33 cellular contexts compared by ENCODE assay signal in genomic region chr16:27195068-27195741, GRCh38. TPM values are rescaled to one million over a fixed set of nuclear protein-coding genes. Genes with fewer than 3 reads are reported as not detected.
DNase-seq lines count a peak whose midpoint lies in the region; ATAC-seq and TF ChIP-seq lines count a peak whose summit lies in the region.
"Had no signal": no experiment of that assay in that cellular context is flagged by ENCODE, and none has a peak within 500 bp of the region (broad histone marks: within the 10 kb centered on the region; RNA-seq: fewer than 3 reads in every experiment).

No MANE protein-coding gene starts in this region.

- no peaks in the 10 kb centered on the region for H3K27me3 Mint-ChIP-seq in activated naive CD8-positive, alpha-beta T cell
- no peaks in the 10 kb centered on the region for H3K27me3 Mint-ChIP-seq in activated naive CD8-positive, alpha-beta T cell treated with anti-CD3 and anti-CD28 coated beads, Interleukin-2, amount 50 U/mL, for 24 hours
- no peaks in the 10 kb centered on the region for H3K27me3 Mint-ChIP-seq in T-helper 17 cell
- H3K27me3 Mint-ChIP-seq: activated B cell treated with CpG ODN at 0.5 μM for 24 hours, B cell had no signal

- ATAC-seq in activated naive CD8-positive, alpha-beta T cell treated with anti-CD3 and anti-CD28 coated beads, Interleukin-2, amount 50 U/mL, for 24 hours = no peak
- ATAC-seq in T-helper 17 cell = no peak
- ATAC-seq in stimulated activated effector memory CD8-positive, alpha-beta T cell treated with anti-CD3 and anti-CD28 coated beads, Interleukin-12 subunit alpha, Interleukin-12 subunit beta, amount 100 ng/mL, for 72 hours = no peak
- ATAC-seq: pancreas, PC-3, Right ventricle myocardium inferior had no signal

- H3K4me3 Mint-ChIP-seq in activated naive CD8-positive, alpha-beta T cell = no peak overlapping the region
- no peak overlapping the region for H3K4me3 Mint-ChIP-seq in activated naive CD8-positive, alpha-beta T cell treated with anti-CD3 and anti-CD28 coated beads, Interleukin-2, amount 50 U/mL, for 24 hours
- peak overlapping the region; percentile 31 for H3K4me3 Mint-ChIP-seq in T-helper 17 cell
- no peak overlapping the region for H3K4me3 Mint-ChIP-seq in stimulated activated effector memory CD8-positive, alpha-beta T cell treated with anti-CD3 and anti-CD28 coated beads, Interleukin-12 subunit alpha, Interleukin-12 subunit beta, amount 100 ng/mL, for 72 hours
- H3K4me3 Mint-ChIP-seq: activated B cell treated with CpG ODN at 0.5 μM for 24 hours, B cell, brain, immature natural killer cell, memory B cell, neural progenitor cell had no signal

- H3K27ac Mint-ChIP-seq in activated naive CD8-positive, alpha-beta T cell = peak overlapping the region; percentile 46
- no peak overlapping the region for H3K27ac Mint-ChIP-seq in activated naive CD8-positive, alpha-beta T cell treated with anti-CD3 and anti-CD28 coated beads, Interleukin-2, amount 50 U/mL, for 24 hours
- peak overlapping the region; percentile 93 for H3K27ac Mint-ChIP-seq in T-helper 17 cell
- no peak overlapping the region for H3K27ac Mint-ChIP-seq in stimulated activated effector memory CD8-positive, alpha-beta T cell treated with anti-CD3 and anti-CD28 coated beads, Interleukin-12 subunit alpha, Interleukin-12 subunit beta, amount 100 ng/mL, for 72 hours
- H3K27ac Mint-ChIP-seq: brain, memory B cell, neural progenitor cell had no signal

- DNase-seq in activated naive CD8-positive, alpha-beta T cell treated with anti-CD3 and anti-CD28 coated beads, Interleukin-2, amount 50 U/mL, for 24 hours = no peak
- DNase-seq in T-helper 17 cell = no peak
- peak; percentile 93 for DNase-seq in epithelial cell of esophagus (ENCODE audit: low read depth)
- DNase-seq in stimulated activated CD8-positive, alpha-beta memory T cell treated with anti-CD3 and anti-CD28 coated beads, Interleukin-4, amount 100 ng/mL, for 48 hours = no peak
- no peak for DNase-seq in GM19240 (ENCODE audit: insufficient read length, low spot score)
- no peak for DNase-seq in stimulated activated effector memory CD8-positive, alpha-beta T cell treated with anti-CD3 and anti-CD28 coated beads, Interleukin-12 subunit alpha, Interleukin-12 subunit beta, amount 100 ng/mL, for 72 hours (ENCODE audit: low spot score in 2 of 2)
- no peak for DNase-seq in DMS114 treated with DMSO at 0.1 percent for 48 hours (lab: John Stamatoyannopoulos, UW; ENCODE audit: unreplicated experiment)
- DNase-seq: activated B cell treated with CpG ODN at 0.5 μM for 24 hours; activated T-cell treated with anti-CD3 and anti-CD28 coated beads, Interleukin-2, amount 50 U/mL, for 48 hours; amniotic stem cell; Caco-2; DMS79; dorsolateral prefrontal cortex; GDM1; HCEC 1CT; hypothalamus; immature natural killer cell; MM.1S; NCI-H1417; NCI-H2029; NCI-H524 treated with DMSO at 0.1 percent for 48 hours; pancreas; PC-3; stimulated activated naive CD8-positive, alpha-beta T cell treated with anti-CD3 and anti-CD28 coated beads, Interleukin-15, Interleukin-2, amounts not matched to agents 100 U/mL and 50 U/mL, for 24 hours; uterus had no signal

- no peaks in the 10 kb centered on the region for H3K9me3 ChIP-seq in T-helper 17 cell (ENCODE audit: control insufficient read depth, low read length, poor library complexity, severe bottlenecking)
- H3K9me3 ChIP-seq: Caco-2, pancreas, thoracic aorta, uterus had no signal

- TF ChIP-seq CTCF in epithelial cell of esophagus (IDR thresholded peaks at IDR 0.05; ENCODE audit: insufficient read depth, low read depth, low read length, missing control alignments) = peak; percentile 42

- H3K4me1 Mint-ChIP-seq in activated naive CD8-positive, alpha-beta T cell (ENCODE audit: low read depth) = peaks cover 58% of the 10 kb centered on the region
- H3K4me1 Mint-ChIP-seq in activated naive CD8-positive, alpha-beta T cell treated with anti-CD3 and anti-CD28 coated beads, Interleukin-2, amount 50 U/mL, for 24 hours = peaks cover 43% of the 10 kb centered on the region
- H3K4me1 Mint-ChIP-seq in T-helper 17 cell = peaks cover 42% of the 10 kb centered on the region
- H3K4me1 Mint-ChIP-seq in stimulated activated effector memory CD8-positive, alpha-beta T cell treated with anti-CD3 and anti-CD28 coated beads, Interleukin-12 subunit alpha, Interleukin-12 subunit beta, amount 100 ng/mL, for 72 hours = peaks cover 53% of the 10 kb centered on the region
- H3K4me1 Mint-ChIP-seq: neural progenitor cell had no signal

- H3K4me3 ChIP-seq in epithelial cell of esophagus (ENCODE audit: low read length) = no peak overlapping the region
- H3K4me3 ChIP-seq: dorsolateral prefrontal cortex, neural progenitor cell, pancreas, skin epidermis, thoracic aorta, uterus had no signal

- H3K36me3 Mint-ChIP-seq in activated naive CD8-positive, alpha-beta T cell = peaks cover 3% of the 10 kb centered on the region
- H3K36me3 Mint-ChIP-seq in activated naive CD8-positive, alpha-beta T cell treated with anti-CD3 and anti-CD28 coated beads, Interleukin-2, amount 50 U/mL, for 24 hours (ENCODE audit: low read depth) = peaks cover 5% of the 10 kb centered on the region
- no peaks in the 10 kb centered on the region for H3K36me3 Mint-ChIP-seq in T-helper 17 cell (ENCODE audit: low read depth)
- no peaks in the 10 kb centered on the region for H3K36me3 Mint-ChIP-seq in stimulated activated effector memory CD8-positive, alpha-beta T cell treated with anti-CD3 and anti-CD28 coated beads, Interleukin-12 subunit alpha, Interleukin-12 subunit beta, amount 100 ng/mL, for 72 hours
- H3K36me3 Mint-ChIP-seq: brain, memory B cell, neural progenitor cell had no signal

- no peaks in the 10 kb centered on the region for H3K9me3 Mint-ChIP-seq in activated naive CD8-positive, alpha-beta T cell (ENCODE audit: low read depth)
- H3K9me3 Mint-ChIP-seq in activated naive CD8-positive, alpha-beta T cell treated with anti-CD3 and anti-CD28 coated beads, Interleukin-2, amount 50 U/mL, for 24 hours = peaks cover 23% of the 10 kb centered on the region
- no peaks in the 10 kb centered on the region for H3K9me3 Mint-ChIP-seq in stimulated activated effector memory CD8-positive, alpha-beta T cell treated with anti-CD3 and anti-CD28 coated beads, Interleukin-12 subunit alpha, Interleukin-12 subunit beta, amount 100 ng/mL, for 72 hours
- H3K9me3 Mint-ChIP-seq: immature natural killer cell, neural progenitor cell had no signal

RNA-seq across cellular contexts. Expression of gene KDM8, which starts 8.1 kb away (rescaled TPM):
- total RNA-seq in T-helper 17 cell = 10 to 100 TPM; 11.6 to 11.9 TPM

Comparison
In these comparisons a context has a peak if more than half of its experiments do, and no peak if none do; other contexts are left out.
1. H3K27ac Mint-ChIP-seq: peak in activated naive CD8-positive, alpha-beta T cell (single experiment) and T-helper 17 cell (single experiment); none in activated naive CD8-positive, alpha-beta T cell treated with anti-CD3 and anti-CD28 coated beads, Interleukin-2, amount 50 U/mL, for 24 hours (single experiment) and stimulated activated effector memory CD8-positive, alpha-beta T cell treated with anti-CD3 and anti-CD28 coated beads, Interleukin-12 subunit alpha, Interleukin-12 subunit beta, amount 100 ng/mL, for 72 hours (single experiment).